29 cellular contexts compared by ENCODE assay signal in genomic region chr5:117947836-117948235, GRCh38.
"Had no signal": no experiment of that assay in that cellular context is flagged by ENCODE, and none has a peak within 500 bp of the region (broad histone marks: within the 10 kb centered on the region; RNA-seq: fewer than 3 reads in every experiment).

No MANE protein-coding gene starts in this region.

- H3K4me3 Mint-ChIP-seq: activated B cell treated with CpG ODN at 0.5 μM for 24 hours; activated CD4-positive, alpha-beta memory T cell treated with anti-CD3 and anti-CD28 coated beads for 36 hours; activated CD8-positive, alpha-beta memory T cell treated with anti-CD3 and anti-CD28 coated beads, Interleukin-2, amount 10 ng/mL, durations not matched to agents 7 days and 5 days; activated CD8-positive, alpha-beta T cell treated with anti-CD3 and anti-CD28 coated beads, Interleukin-2, amount 10 ng/mL, durations not matched to agents 7 days and 5 days; activated naive CD4-positive, alpha-beta T cell treated with anti-CD3 and anti-CD28 coated beads, Interleukin-2, amount 10 ng/mL, durations not matched to agents 7 days and 5 days; activated naive CD8-positive, alpha-beta T cell treated with anti-CD3 and anti-CD28 coated beads, Interleukin-2, amount 10 ng/mL, durations not matched to agents 7 days and 5 days; T-helper 17 cell; T-helper 2 cell treated with Interferon-gamma antibody and Interleukin-4, amounts not matched to agents 5 μg/mL and 100 μg/mL, for 36 hours had no signal

- H3K27me3 ChIP-seq: ascending aorta, breast epithelium, cardiac muscle cell, colonic mucosa had no signal

- H3K36me3 Mint-ChIP-seq: activated CD4-positive, alpha-beta memory T cell treated with anti-CD3 and anti-CD28 coated beads for 36 hours; activated CD8-positive, alpha-beta memory T cell treated with anti-CD3 and anti-CD28 coated beads, Interleukin-2, amount 10 ng/mL, durations not matched to agents 7 days and 5 days; activated naive CD4-positive, alpha-beta T cell treated with anti-CD3 and anti-CD28 coated beads, Interleukin-2, amount 10 ng/mL, durations not matched to agents 7 days and 5 days; activated naive CD4-positive, alpha-beta T cell treated with anti-CD3 and anti-CD28 coated beads, Interleukin-2, amount 50 U/mL, for 72 hours; activated naive CD8-positive, alpha-beta T cell treated with anti-CD3 and anti-CD28 coated beads, Interleukin-2, amount 10 ng/mL, durations not matched to agents 7 days and 5 days; brain had no signal

- H3K36me3 ChIP-seq: ascending aorta, breast epithelium, cardiac muscle cell, colonic mucosa, WERI-Rb-1 had no signal

- H3K4me1 Mint-ChIP-seq: activated B cell treated with CpG ODN at 0.5 μM for 24 hours; activated CD8-positive, alpha-beta memory T cell treated with anti-CD3 and anti-CD28 coated beads, Interleukin-2, amount 10 ng/mL, durations not matched to agents 7 days and 5 days; activated naive CD4-positive, alpha-beta T cell treated with anti-CD3 and anti-CD28 coated beads, Interleukin-2, amount 10 ng/mL, durations not matched to agents 7 days and 5 days; activated naive CD8-positive, alpha-beta T cell treated with anti-CD3 and anti-CD28 coated beads, Interleukin-2, amount 10 ng/mL, durations not matched to agents 7 days and 5 days; brain; T-helper 17 cell had no signal

- H3K27ac Mint-ChIP-seq: activated B cell treated with CpG ODN at 0.5 μM for 24 hours; activated CD4-positive, alpha-beta memory T cell treated with anti-CD3 and anti-CD28 coated beads for 36 hours; activated CD8-positive, alpha-beta memory T cell treated with anti-CD3 and anti-CD28 coated beads, Interleukin-2, amount 10 ng/mL, durations not matched to agents 7 days and 5 days; activated CD8-positive, alpha-beta T cell treated with anti-CD3 and anti-CD28 coated beads, Interleukin-2, amount 10 ng/mL, durations not matched to agents 7 days and 5 days; activated naive CD4-positive, alpha-beta T cell treated with anti-CD3 and anti-CD28 coated beads, Interleukin-2, amount 10 ng/mL, durations not matched to agents 7 days and 5 days; activated naive CD4-positive, alpha-beta T cell treated with anti-CD3 and anti-CD28 coated beads, Interleukin-2, amount 50 U/mL, for 72 hours; activated naive CD8-positive, alpha-beta T cell treated with anti-CD3 and anti-CD28 coated beads, Interleukin-2, amount 10 ng/mL, durations not matched to agents 7 days and 5 days; brain; T-helper 17 cell; T-helper 2 cell treated with Interferon-gamma antibody and Interleukin-4, amounts not matched to agents 5 μg/mL and 100 μg/mL, for 36 hours had no signal

- H3K9me3 ChIP-seq: ascending aorta, breast epithelium, colonic mucosa had no signal

- H3K4me1 ChIP-seq: ascending aorta, breast epithelium, colonic mucosa had no signal

- H3K27ac ChIP-seq: ascending aorta, breast epithelium, cardiac muscle cell, colonic mucosa, epithelial cell of prostate, WERI-Rb-1 had no signal

- ATAC-seq: activated CD4-positive, CD25-positive, alpha-beta regulatory T cell treated with anti-CD3 and anti-CD28 coated beads, Interleukin-2, amount 50 U/mL, for 24 hours; activated CD8-positive, alpha-beta memory T cell treated with anti-CD3 and anti-CD28 coated beads, Interleukin-2, amount 10 ng/mL, durations not matched to agents 7 days and 5 days; activated CD8-positive, alpha-beta T cell treated with anti-CD3 and anti-CD28 coated beads, Interleukin-2, amount 10 ng/mL, durations not matched to agents 7 days and 5 days; activated naive CD4-positive, alpha-beta T cell treated with anti-CD3 and anti-CD28 coated beads, Interleukin-2, amount 50 U/mL, for 72 hours; T-helper 17 cell had no signal

- DNase-seq: activated B cell treated with CpG ODN at 0.5 μM for 24 hours; activated CD4-positive, alpha-beta memory T cell treated with anti-CD3 and anti-CD28 coated beads for 36 hours; activated CD4-positive, alpha-beta T cell treated with anti-CD3 and anti-CD28 coated beads for 48 hours; activated CD8-positive, alpha-beta memory T cell treated with anti-CD3 and anti-CD28 coated beads, Interleukin-2, amount 10 ng/mL, durations not matched to agents 7 days and 5 days; activated CD8-positive, alpha-beta memory T cell treated with anti-CD3 and anti-CD28 coated beads, Interleukin-2, amount 50 U/mL, for 4 hours; activated CD8-positive, alpha-beta T cell treated with anti-CD3 and anti-CD28 coated beads, Interleukin-2, amount 10 ng/mL, durations not matched to agents 7 days and 5 days; activated gamma-delta T cell; activated naive CD4-positive, alpha-beta T cell; activated naive CD4-positive, alpha-beta T cell treated with anti-CD3 and anti-CD28 coated beads, Interleukin-2, amount 10 ng/mL, durations not matched to agents 7 days and 5 days; activated naive CD8-positive, alpha-beta T cell treated with anti-CD3 and anti-CD28 coated beads, Interleukin-2, amount 10 ng/mL, durations not matched to agents 7 days and 5 days; activated T-cell treated with anti-CD3 and anti-CD28 coated beads, Interleukin-2, amount 50 U/mL, for 1 hour; activated T-cell treated with anti-CD3 and anti-CD28 coated beads, Interleukin-2, amount 50 U/mL, for 48 hours; central memory CD4-positive, alpha-beta T cell; cerebellar nuclear complex; colonic mucosa; effector CD8-positive, alpha-beta T cell; foreskin fibroblast; head of caudate nucleus; T-helper 17 cell; T1000; WERI-Rb-1 had no signal

- H3K4me3 ChIP-seq: ascending aorta, breast epithelium, cardiac muscle cell, colonic mucosa had no signal
